8 cellular contexts compared by ENCODE assay signal in genomic region chr20:44885392-44886275, GRCh38. TPM values are rescaled to one million over a fixed set of nuclear protein-coding genes. Genes with fewer than 3 reads are reported as not detected.
DNase-seq lines count a peak whose midpoint lies in the region; ATAC-seq and TF ChIP-seq lines count a peak whose summit lies in the region.

Gene YWHAB, plus strand, starts transcription at chr20:44885705. Its CDS starts 15,829 bp downstream, at chr20:44901534.

- in situ Hi-C loops in KBM-7 (cut with MboI; ENCODE audit: low pct_unique_long_range_greater_than_20kb, low sequenced_read_pairs), result no loop called here

- no peaks in the 10 kb centered on the region for H3K27me3 Mint-ChIP-seq in activated T-cell treated with anti-CD3 and anti-CD28 coated beads, Interleukin-2, amount 50 U/mL, for 24 hours

- H3K4me1 ChIP-seq in esophagus (ENCODE audit: control insufficient read depth in 2 of 2, insufficient read depth in 2 of 2, low read length in 1 of 2) (peaks cover 0 to 2% of the 10 kb centered on the region in 2 donors), muscle layer of colon (ENCODE audit: insufficient read depth, low read length) (peaks cover 46% of the 10 kb centered on the region)

- H3K27ac ChIP-seq in esophagus (ENCODE audit: low read depth in 2 of 2, low read length in 1 of 2) (peak within 1 kb of the TSS; percentile 94 to 99), muscle layer of colon (ENCODE audit: low read depth, low read length) (peak within 1 kb of the TSS; percentile 78)

- DNase-seq in DMS53 (lab: John Stamatoyannopoulos, UW), result peak; percentile 100
- DNase-seq in KBM-7, result peak; percentile 97
- peak; percentile 98 for DNase-seq in activated T-cell treated with anti-CD3 and anti-CD28 coated beads, Interleukin-2, amount 50 U/mL, for 24 hours
- DNase-seq in stimulated activated CD8-positive, alpha-beta memory T cell treated with anti-CD3 and anti-CD28 coated beads, Interleukin-7, amount 100 ng/mL, for 24 hours (ENCODE audit: low read depth), result peak; percentile 98

- peak within 1 kb of the TSS; percentile 91 for H3K9ac ChIP-seq in muscle layer of colon (ENCODE audit: low read length)

- peaks cover 70% of the 10 kb centered on the region for H3K4me1 Mint-ChIP-seq in activated T-cell treated with anti-CD3 and anti-CD28 coated beads, Interleukin-2, amount 50 U/mL, for 24 hours (ENCODE audit: low read depth)

- WGBS in esophagus, 2 donors, result 1% methylated on average over 78 to 89 of the region's 89 CpGs

- H3K4me3 ChIP-seq in esophagus (ENCODE audit: low read depth in 1 of 2, low read length in 2 of 2), result peak within 1 kb of the TSS; percentile 74 to 76
- peak within 1 kb of the TSS; percentile 71 to 98 for H3K4me3 ChIP-seq in muscle layer of colon (ENCODE audit: low read depth in 1 of 2, low read length in 2 of 2)

- H3K27ac Mint-ChIP-seq in activated T-cell treated with anti-CD3 and anti-CD28 coated beads, Interleukin-2, amount 50 U/mL, for 24 hours, result peak within 1 kb of the TSS; percentile 97

- ATAC-seq in GM21619 (IDR thresholded peaks at IDR 0.05; ENCODE audit: unreplicated experiment), result peak; percentile 86

- H3K9me3 Mint-ChIP-seq in activated T-cell treated with anti-CD3 and anti-CD28 coated beads, Interleukin-2, amount 50 U/mL, for 24 hours, result no peaks in the 10 kb centered on the region

- H3K9me3 ChIP-seq in esophagus (ENCODE audit: control insufficient read depth in 2 of 2, insufficient read depth in 1 of 2, low read depth in 1 of 2, low read length in 1 of 2) (no peaks in the 10 kb centered on the region), muscle layer of colon (ENCODE audit: low read length) (no peaks in the 10 kb centered on the region)

- H3K36me3 Mint-ChIP-seq in activated T-cell treated with anti-CD3 and anti-CD28 coated beads, Interleukin-2, amount 50 U/mL, for 24 hours (ENCODE audit: low read depth), result peaks cover 45% of the 10 kb centered on the region

- no peaks in the 10 kb centered on the region for H3K27me3 ChIP-seq in esophagus (ENCODE audit: control insufficient read depth in 1 of 2, insufficient read depth in 2 of 2, low read length in 2 of 2)
- no peaks in the 10 kb centered on the region for H3K27me3 ChIP-seq in muscle layer of colon (ENCODE audit: control insufficient read depth in 1 of 2, insufficient read depth in 2 of 2, low read length in 2 of 2)

- peak within 1 kb of the TSS; percentile 96 for H3K4me3 Mint-ChIP-seq in activated T-cell treated with anti-CD3 and anti-CD28 coated beads, Interleukin-2, amount 50 U/mL, for 24 hours

- H3K36me3 ChIP-seq in esophagus (ENCODE audit: control insufficient read depth in 2 of 2, insufficient read depth in 2 of 2, low read length in 1 of 2), result no peaks in the 10 kb centered on the region
- H3K36me3 ChIP-seq in muscle layer of colon (ENCODE audit: insufficient read depth, low read length), result peaks cover 7% of the 10 kb centered on the region

TF ChIP-seq in PFSK-1, 5 proteins besides CTCF, POLR2A, EP300 and RAD21:
- TF ChIP-seq FOXP2 (optimal IDR thresholded peaks at IDR 0.05; ENCODE audit: borderline replicate concordance, extremely low read depth, extremely low read length, insufficient read depth), result peak; percentile 83
- TF ChIP-seq, protein P1, sequence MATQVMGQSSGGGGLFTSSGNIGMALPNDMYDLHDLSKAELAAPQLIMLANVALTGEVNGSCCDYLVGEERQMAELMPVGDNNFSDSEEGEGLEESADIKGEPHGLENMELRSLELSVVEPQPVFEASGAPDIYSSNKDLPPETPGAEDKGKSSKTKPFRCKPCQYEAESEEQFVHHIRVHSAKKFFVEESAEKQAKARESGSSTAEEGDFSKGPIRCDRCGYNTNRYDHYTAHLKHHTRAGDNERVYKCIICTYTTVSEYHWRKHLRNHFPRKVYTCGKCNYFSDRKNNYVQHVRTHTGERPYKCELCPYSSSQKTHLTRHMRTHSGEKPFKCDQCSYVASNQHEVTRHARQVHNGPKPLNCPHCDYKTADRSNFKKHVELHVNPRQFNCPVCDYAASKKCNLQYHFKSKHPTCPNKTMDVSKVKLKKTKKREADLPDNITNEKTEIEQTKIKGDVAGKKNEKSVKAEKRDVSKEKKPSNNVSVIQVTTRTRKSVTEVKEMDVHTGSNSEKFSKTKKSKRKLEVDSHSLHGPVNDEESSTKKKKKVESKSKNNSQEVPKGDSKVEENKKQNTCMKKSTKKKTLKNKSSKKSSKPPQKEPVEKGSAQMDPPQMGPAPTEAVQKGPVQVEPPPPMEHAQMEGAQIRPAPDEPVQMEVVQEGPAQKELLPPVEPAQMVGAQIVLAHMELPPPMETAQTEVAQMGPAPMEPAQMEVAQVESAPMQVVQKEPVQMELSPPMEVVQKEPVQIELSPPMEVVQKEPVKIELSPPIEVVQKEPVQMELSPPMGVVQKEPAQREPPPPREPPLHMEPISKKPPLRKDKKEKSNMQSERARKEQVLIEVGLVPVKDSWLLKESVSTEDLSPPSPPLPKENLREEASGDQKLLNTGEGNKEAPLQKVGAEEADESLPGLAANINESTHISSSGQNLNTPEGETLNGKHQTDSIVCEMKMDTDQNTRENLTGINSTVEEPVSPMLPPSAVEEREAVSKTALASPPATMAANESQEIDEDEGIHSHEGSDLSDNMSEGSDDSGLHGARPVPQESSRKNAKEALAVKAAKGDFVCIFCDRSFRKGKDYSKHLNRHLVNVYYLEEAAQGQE (IDR thresholded peaks at IDR 0.05; ENCODE audit: insufficient read depth in 1 of 2, low read depth in 2 of 2, low read length in 2 of 2), result no peak
- no peak for TF ChIP-seq SIN3A (IDR thresholded peaks at IDR 0.05; ENCODE audit: borderline replicate concordance, insufficient read depth, low read length)
- TF ChIP-seq TAF1 (IDR thresholded peaks at IDR 0.05; ENCODE audit: borderline replicate concordance, insufficient read depth, low read length), result peak; percentile 60; the same call in 1 of the 2 replicates
- TF ChIP-seq POLR2AphosphoS5 (IDR thresholded peaks at IDR 0.05; ENCODE audit: low read depth, low read length), result peak; percentile 87

RNA-seq across cellular contexts. Expression of gene YWHAB, which starts in this region (rescaled TPM):
- polyA plus RNA-seq in PFSK-1 (2012; ENCODE audit: insufficient read length, low read depth), result 94.7 TPM
- polyA plus RNA-seq in esophagus, result 100 to 1,000 TPM in 1 of 2 donors, 10 to 100 TPM in 1; 53.4 to 112 TPM

Comparison
In these comparisons a context has a peak if more than half of its experiments do, and no peak if none do; other contexts are left out.
1. Peak in every context shown above with its lines: DNase-seq, ATAC-seq, H3K4me3 ChIP-seq and H3K27ac ChIP-seq.